Comparison of ENCODE assay signal across 20 cellular contexts in the genomic region with DNA sequence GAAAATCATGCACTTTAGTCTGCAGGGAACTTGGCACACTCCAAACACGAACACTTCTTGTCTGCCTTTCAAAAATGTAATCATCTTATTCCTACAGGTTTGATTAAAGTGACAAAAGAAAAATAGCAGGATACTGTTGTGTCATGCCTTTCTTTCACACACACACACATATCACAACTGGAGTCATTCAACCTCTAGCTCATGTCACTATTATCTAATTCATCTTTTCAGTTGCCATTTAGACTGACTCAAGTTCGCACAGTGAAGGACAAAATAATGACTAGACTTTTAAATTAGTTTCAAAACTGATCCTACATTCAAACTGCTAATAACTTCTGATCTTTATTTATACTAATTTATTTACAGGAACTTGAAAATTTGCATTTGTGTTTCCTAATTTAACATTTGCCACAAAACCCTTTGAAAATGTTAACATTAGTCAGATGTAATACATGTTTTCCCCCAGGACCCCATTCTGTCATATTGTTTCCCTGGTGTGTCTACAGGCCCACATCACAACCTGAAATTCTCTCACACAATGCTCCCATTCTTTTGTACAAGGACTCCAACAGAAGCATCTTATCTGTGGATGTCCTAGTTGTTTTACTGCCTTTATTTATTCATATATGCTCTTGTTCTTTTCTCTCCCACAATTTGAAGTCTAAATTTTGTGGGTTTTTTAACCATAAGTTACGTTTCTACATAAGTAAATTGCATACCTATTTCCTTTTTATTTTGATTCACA.
"Had no signal": no experiment of that assay in that cellular context is flagged by ENCODE, and none has a peak within 500 bp of the region (broad histone marks: within the 10 kb centered on the region; RNA-seq: fewer than 3 reads in every experiment).

No MANE protein-coding gene starts in this region.

- ATAC-seq: activated CD4-positive, CD25-positive, alpha-beta regulatory T cell treated with anti-CD3 and anti-CD28 coated beads, Interleukin-2, amount 50 U/mL, for 24 hours; activated CD8-positive, alpha-beta T cell treated with anti-CD3 and anti-CD28 coated beads, Interleukin-2, amount 10 ng/mL, durations not matched to agents 7 days and 5 days; activated naive CD4-positive, alpha-beta T cell treated with anti-CD3 and anti-CD28 coated beads, Interleukin-2, amount 50 U/mL, for 72 hours; activated naive CD8-positive, alpha-beta T cell treated with anti-CD3 and anti-CD28 coated beads, Interleukin-2, amount 50 U/mL, for 24 hours had no signal

- DNase-seq: activated CD4-positive, alpha-beta T cell treated with anti-CD3 and anti-CD28 coated beads for 4 hours; activated CD8-positive, alpha-beta T cell treated with anti-CD3 and anti-CD28 coated beads, Interleukin-2, amount 10 ng/mL, durations not matched to agents 7 days and 5 days; activated effector memory CD4-positive, alpha-beta T cell treated with anti-CD3 and anti-CD28 coated beads, Interleukin-2, amount 50 U/mL, for 16 hours; activated naive CD4-positive, alpha-beta T cell treated with Interleukin-2 at 50 U/mL for 16 hours; activated naive CD8-positive, alpha-beta T cell treated with anti-CD3 and anti-CD28 coated beads, Interleukin-2, amount 50 U/mL, for 24 hours; activated T-cell treated with anti-CD3 and anti-CD28 coated beads, Interleukin-2, amount 50 U/mL, for 24 hours; amygdala; NCI-H1694; NCI-H2029; NCI-H2107; NCI-H2171 treated with DMSO at 0.1 percent for 48 hours; NCI-H226; NCI-H526; NCI-H82; SIG-M5; SK-N-SH; SW 1271 had no signal

- H3K27ac ChIP-seq: KMS-11 had no signal

- H3K9me2 ChIP-seq: SK-N-SH had no signal

- H3K9me3 ChIP-seq: SK-N-SH had no signal

- H3K4me2 ChIP-seq: KMS-11, SK-N-SH had no signal

- H3K9ac ChIP-seq: KMS-11, SK-N-SH had no signal
